17 cellular contexts compared by ENCODE assay signal in the genomic region with DNA sequence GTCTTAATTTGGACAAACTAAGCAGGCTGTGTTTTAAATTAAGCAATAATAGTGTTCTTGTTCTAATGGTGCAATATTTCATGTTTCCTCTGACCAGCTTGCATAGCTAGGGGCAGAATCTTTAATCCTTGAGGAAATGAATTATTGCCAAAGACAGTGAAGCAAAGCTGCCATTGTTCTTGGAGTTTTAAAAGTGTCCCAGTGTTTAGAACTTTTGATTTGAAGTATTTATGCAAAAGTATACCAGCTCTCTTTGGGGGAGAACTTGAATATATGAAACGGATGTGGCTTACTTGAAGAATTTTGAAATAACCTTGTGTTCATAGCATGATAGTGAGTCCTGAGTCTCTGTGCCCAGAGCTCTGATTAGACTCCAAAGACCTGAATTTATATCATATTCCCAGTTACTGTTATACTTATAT. TPM values are rescaled to one million over a fixed set of nuclear protein-coding genes. Genes with fewer than 3 reads are reported as not detected.
DNase-seq lines count a peak whose midpoint lies in the region; ATAC-seq, FAIRE-seq and TF ChIP-seq lines count a peak whose summit lies in the region.
"Had no signal": no experiment of that assay in that cellular context is flagged by ENCODE, and none has a peak within 500 bp of the region (broad histone marks: within the 10 kb centered on the region; RNA-seq: fewer than 3 reads in every experiment).

No MANE protein-coding gene starts in this region.

- peaks cover 4 to 43% of the 10 kb centered on the region in 2 experiments; a peak in 4 of 5 replicates for H3K27me3 ChIP-seq in K562 (ENCODE audit: control insufficient read depth in 2 of 2, insufficient read depth in 2 of 2, low read length in 2 of 2)
- H3K27me3 ChIP-seq in ovary, result no peaks in the 10 kb centered on the region

- no peak for TF ChIP-seq CTCF in K562 (IDR thresholded peaks at IDR 0.05 in 2 of 3, conservative IDR thresholded peaks at IDR 0.05 in 1 of 3; ENCODE audit: insufficient read depth in 2 of 3, low read depth in 1 of 3, low read length in 3 of 3)
- no peak for TF ChIP-seq CTCF in ovary (IDR thresholded peaks at IDR 0.05)

- no peak overlapping the region for H3K9ac ChIP-seq in K562 (ENCODE audit: insufficient read depth in 1 of 2, low read depth in 2 of 2, low read length in 2 of 2)

- ATAC-seq in activated T-cell treated with anti-CD3 and anti-CD28 coated beads, Interleukin-2, amount 50 U/mL, for 4 hours, result no peak
- no peak for ATAC-seq in K562
- ATAC-seq in sciatic nerve, result peak; percentile 44
- no peak for ATAC-seq in GM19023 (IDR thresholded peaks at IDR 0.05; ENCODE audit: unreplicated experiment)

- H3K4me1 Mint-ChIP-seq in activated T-cell treated with anti-CD3 and anti-CD28 coated beads, Interleukin-2, amount 50 U/mL, for 4 hours (ENCODE audit: low read depth), result peaks cover 94% of the 10 kb centered on the region

- H3K4me1 ChIP-seq in K562 (replicated peaks in 1 of 2; ENCODE audit: control insufficient read depth in 2 of 2, insufficient read depth in 2 of 2, low read length in 2 of 2) (no peaks in the 10 kb centered on the region), ovary (ENCODE audit: insufficient read depth) (peaks cover 2% of the 10 kb centered on the region)

- WGBS in K562 (ENCODE audit: insufficient coverage, low coverage, missing lambda C conversion rate), result 0% methylated on average over 1 of the region's 1 CpG
- 28 to 34% (median 29%) methylated on average over 1 of the region's 1 CpG for WGBS in ovary, 3 donors

- H3K36me3 ChIP-seq in K562 (ENCODE audit: control insufficient read depth, insufficient read depth, low read length) (no peaks in the 10 kb centered on the region), ovary (no peaks in the 10 kb centered on the region)
- H3K36me3 ChIP-seq: esophagus squamous epithelium had no signal

- H3K9me3 ChIP-seq in K562 (replicated peaks; ENCODE audit: control insufficient read depth, insufficient read depth, low read depth, low read length) (no peaks in the 10 kb centered on the region), ovary (no peaks in the 10 kb centered on the region)
- H3K9me3 ChIP-seq: esophagus squamous epithelium had no signal

- peak overlapping the region; percentile 52 for H3K4me3 Mint-ChIP-seq in activated T-cell treated with anti-CD3 and anti-CD28 coated beads, Interleukin-2, amount 50 U/mL, for 4 hours

- no peak overlapping the region for H3K4me2 ChIP-seq in K562 (ENCODE audit: insufficient read depth, low read length)

- in situ Hi-C loops in K562 (cut with MboI), result loop anchor here (5.0 to 25.0 kb wide), 2 partner anchors 288 to 873 kb away; no protein-coding TSS in a partner anchor

- H3K4me3 ChIP-seq in K562 (no peak overlapping the region), ovary (no peak overlapping the region)
- H3K4me3 ChIP-seq: esophagus squamous epithelium had no signal

- no TSS peak for BruUV-seq in K562 (replicated peaks; lab: Mats Ljungman, UMichigan)

- intact Hi-C loops in K562 (cut with micrococcal nuclease), result loop anchor here (10.0 kb wide), 2 partner anchors 176 to 756 kb away; no protein-coding TSS in a partner anchor
- intact Hi-C loops in sciatic nerve (cut with DNase I), result no loop called here
- intact Hi-C loops in ovary (cut with DNase I), result loop anchor here in 1 of 4 donors (5.0 to 10.0 kb wide), 2 partner anchors 288 to 646 kb away; no protein-coding TSS in a partner anchor

- FAIRE-seq in K562 (lab: Jason Lieb, UNC), result no peak
- FAIRE-seq: GM12891, GM19239, H54 had no signal

- TF ChIP-seq POLR2A in K562 (conservative IDR thresholded peaks at IDR 0.05) (no peak), ovary (IDR thresholded peaks at IDR 0.05) (no peak)

- CTCF ChIA-PET in K562 (lab: Yijun Ruan, JAX; ENCODE audit: low intra/inter-chr PET ratio), result interaction anchor here (1.1 to 4.3 kb wide), 2 partner anchors 288 to 887 kb away, joined by 3 to 21 read pairs; no protein-coding TSS in a partner anchor

- no peaks in the 10 kb centered on the region for H3K36me3 Mint-ChIP-seq in activated T-cell treated with anti-CD3 and anti-CD28 coated beads, Interleukin-2, amount 50 U/mL, for 4 hours (ENCODE audit: insufficient read depth)

- DNase-seq in activated T-cell treated with anti-CD3 and anti-CD28 coated beads, Interleukin-2, amount 50 U/mL, for 4 hours, result no peak
- no peak for DNase-seq in activated T-cell treated with anti-CD3 and anti-CD28 coated beads, Interleukin-2, amount 50 U/mL, for 1 hour
- peak; percentile 74 for DNase-seq in MV-4-11 (lab: John Stamatoyannopoulos, UW)
- no peak for DNase-seq in K562 (ENCODE audit: extremely low read depth in 1 of 4, low spot score in 3 of 4)
- DNase-seq in sciatic nerve (ENCODE audit: low spot score), result no peak
- DNase-seq in KG1 (lab: John Stamatoyannopoulos, UW), result no peak
- no peak for DNase-seq in ovary
- DNase-seq: ACHN; activated CD4-positive, alpha-beta T cell treated with anti-CD3 and anti-CD28 coated beads for 1 hour; activated effector memory CD4-positive, alpha-beta T cell treated with anti-CD3 and anti-CD28 coated beads, Interleukin-2, amount 50 U/mL, for 16 hours; DND-41; esophagus squamous epithelium; NCI-H1694 treated with DMSO at 0.1 percent for 48 hours had no signal

- H2AFZ ChIP-seq in K562 (ENCODE audit: low read depth, low read length), result no peak overlapping the region

- TF ChIP-seq EP300 in K562 (IDR thresholded peaks at IDR 0.05; ENCODE audit: low read length) (no peak), ovary (IDR thresholded peaks at IDR 0.05) (no peak)

- POLR2A ChIA-PET in K562 (lab: Yijun Ruan, JAX), result interaction anchor here (0.6 to 1.5 kb wide), 4 partner anchors 15 to 42 kb away, joined by 3 to 5 read pairs (median 4); no protein-coding TSS in a partner anchor

- no peaks in the 10 kb centered on the region for H3K9me3 Mint-ChIP-seq in activated T-cell treated with anti-CD3 and anti-CD28 coated beads, Interleukin-2, amount 50 U/mL, for 4 hours

- H3K79me2 ChIP-seq in K562 (ENCODE audit: control insufficient read depth, insufficient read depth, low read length), result no peaks in the 10 kb centered on the region

- TF ChIP-seq RAD21 in K562 (CRISPR knock-in tag; conservative IDR thresholded peaks at IDR 0.05 in 1 of 2, IDR thresholded peaks at IDR 0.05 in 1 of 2), result no peak

- H4K20me1 ChIP-seq in K562 (replicated peaks; ENCODE audit: control insufficient read depth, insufficient read depth, low read length), result no peaks in the 10 kb centered on the region; the same call in 1 of the 2 replicates

- H3K9me1 ChIP-seq in K562 (ENCODE audit: control insufficient read depth, insufficient read depth, low read length), result no peaks in the 10 kb centered on the region

- H3K27ac ChIP-seq in K562 (ENCODE audit: extremely low read depth, low read depth, low read length) (no peak overlapping the region), ovary (no peak overlapping the region)

- no peaks in the 10 kb centered on the region for H3K27me3 Mint-ChIP-seq in activated T-cell treated with anti-CD3 and anti-CD28 coated beads, Interleukin-2, amount 50 U/mL, for 4 hours (ENCODE audit: low read depth)

TF ChIP-seq in K562, 482 proteins besides CTCF, POLR2A, EP300 and RAD21:
- TF ChIP-seq CEBPB (tag; IDR thresholded peaks at IDR 0.05), result peak; percentile 38; the same call in 1 of the 2 replicates
- TF ChIP-seq SAP30 (IDR thresholded peaks at IDR 0.05; ENCODE audit: borderline replicate concordance, insufficient read depth, low read depth, low read length, poor library complexity, severe bottlenecking), result no peak
- no peak for TF ChIP-seq CEBPG (CRISPR knock-in tag; IDR thresholded peaks at IDR 0.05)
- peak in 1 of 2 experiments; percentile 42; a peak in 1 of 4 replicates for TF ChIP-seq CEBPG (tag; conservative IDR thresholded peaks at IDR 0.05 in 1 of 2, IDR thresholded peaks at IDR 0.05 in 1 of 2)

RNA-seq across cellular contexts. Expression of gene ITGA6, which starts 33.4 kb away (rescaled TPM):
- total RNA-seq in activated T-cell treated with anti-CD3 and anti-CD28 coated beads, Interleukin-2, amount 50 U/mL, for 4 hours, result 1 to 10 TPM; 4.2 to 7.0 (median 5.8) TPM
- total RNA-seq in K562 (2011; cell fraction: chromatin; rRNA removed; ENCODE audit: low replicate concordance), result not detected in 2 replicates
- total RNA-seq in K562 (2011; cell fraction: nucleolus; rRNA removed), result 0.13 TPM in 1 of 2 replicates, not detected in the other
- not detected in 2 replicates for total RNA-seq in K562 (2011; cell fraction: nucleoplasm; rRNA removed)
- 0.33 TPM in 1 of 2 replicates, not detected in the other for total RNA-seq in K562 (2014; rRNA removed)
- not detected in 2 replicates for total RNA-seq in K562 (2014; rRNA removed; fragmentation: Illumina TruSeq; extraction: Trizol)
- 0.07 TPM in 1 of 2 replicates, not detected in the other for total RNA-seq in K562 (2015; rRNA removed; fragmentation: Illumina TruSeq; extraction: Trizol)
- total RNA-seq in K562 (2021), result 0.29 and 0.40 TPM in 2 replicates
- 0.01 TPM in 1 of 2 replicates, not detected in the other for polyA plus RNA-seq in K562 (2011; rRNA removed)
- polyA plus RNA-seq in K562 (2011; cell fraction: cytosol; rRNA removed), result 0.03 TPM in 1 of 2 replicates, not detected in the other
- polyA plus RNA-seq in K562 (2011; cell fraction: nucleus; rRNA removed), result 0.10 TPM in 1 of 2 replicates, not detected in the other
- polyA plus RNA-seq in K562 (2012), result 0.05 and 0.22 TPM in 2 replicates
- not detected in 2 replicates for polyA plus RNA-seq in K562 (2014; fragmentation: Illumina TruSeq; extraction: Trizol)
- under 1 TPM in 1 of 2 experiments, not detected in 1; 0.03 TPM for polyA plus RNA-seq in K562 (2014; fragmentation: Nextera tagmentation; extraction: Ambion mirVana)
- polyA plus RNA-seq in K562 (2014; rRNA removed), result not detected in 2 replicates
- 0.09 TPM in 1 of 2 replicates, not detected in the other for polyA minus RNA-seq in K562 (2011; rRNA and poly(A)+ RNA removed)
- 1.1 TPM in 1 of 2 replicates, not detected in the other for polyA minus RNA-seq in K562 (2011; cell fraction: cytosol; rRNA and poly(A)+ RNA removed)
- polyA minus RNA-seq in K562 (2011; cell fraction: nucleus; rRNA and poly(A)+ RNA removed), result 0.81 TPM in 1 of 2 replicates, not detected in the other
- 606 TPM for total RNA-seq in sciatic nerve
- total RNA-seq in ovary, result 10 to 100 TPM in 5 of 7 donors, 1 to 10 TPM in 2; 8.4 to 39.6 (median 19.0) TPM
- polyA plus RNA-seq in ovary, result 10 to 100 TPM; 16.5 to 51.6 TPM

Comparison
In these comparisons a context has a peak if more than half of its experiments do, and no peak if none do; other contexts are left out.
1. RNA of gene ITGA6, which starts 33.4 kb away (total RNA-seq): 606 TPM in sciatic nerve (single experiment); 8.4 to 39.6 TPM in ovary, 4.2 to 7.0 TPM in activated T-cell treated with anti-CD3 and anti-CD28 coated beads, Interleukin-2, amount 50 U/mL, for 4 hours and 0.07 to 0.40 TPM in K562; every median in the first group is over 10 times any median in the second.